27 cellular contexts compared by ENCODE assay signal in genomic region chr4:85107553-85107952, GRCh38.
DNase-seq lines count a peak whose midpoint lies in the region; TF ChIP-seq lines count a peak whose summit lies in the region.
"Had no signal": no experiment of that assay in that cellular context is flagged by ENCODE, and none has a peak within 500 bp of the region (broad histone marks: within the 10 kb centered on the region; RNA-seq: fewer than 3 reads in every experiment).

No MANE protein-coding gene starts in this region.

- no peak overlapping the region for H3K4me3 Mint-ChIP-seq in MCF 10A (ENCODE audit: unreplicated experiment)
- H3K4me3 Mint-ChIP-seq: activated T-cell treated with anti-CD3 and anti-CD28 coated beads, Interleukin-2, amount 50 U/mL, for 72 hours; brain; CD8-positive, alpha-beta T cell; endodermal cell; nephron progenitor cell; stimulated activated naive B cell treated with anti-CD40 and anti-IgM and Interleukin-4, amounts not matched to agents 10 μg/mL and 1 μg/mL and 100 μg/mL, for 72 hours had no signal

- CTCF ChIA-PET in MCF 10A (lab: Yijun Ruan, JAX), result interaction anchor here (0.5 to 2.4 kb wide), 4 partner anchors 23 to 689 kb away, joined by 3 to 8 read pairs (median 3); no protein-coding TSS in a partner anchor

- no peaks in the 10 kb centered on the region for H3K36me3 Mint-ChIP-seq in MCF 10A (ENCODE audit: insufficient read depth, unreplicated experiment)
- H3K36me3 Mint-ChIP-seq: brain; CD8-positive, alpha-beta T cell; stimulated activated naive B cell treated with anti-CD40 and anti-IgM and Interleukin-4, amounts not matched to agents 10 μg/mL and 1 μg/mL and 100 μg/mL, for 72 hours had no signal

- peaks cover 2% of the 10 kb centered on the region for H3K4me1 Mint-ChIP-seq in MCF 10A (ENCODE audit: insufficient read depth, unreplicated experiment)
- H3K4me1 Mint-ChIP-seq: nephron progenitor cell; stimulated activated naive B cell treated with anti-CD40 and anti-IgM and Interleukin-4, amounts not matched to agents 10 μg/mL and 1 μg/mL and 100 μg/mL, for 72 hours had no signal

- in situ Hi-C loops in KBM-7 (cut with MboI; ENCODE audit: low pct_unique_long_range_greater_than_20kb, low sequenced_read_pairs), result no loop called here

- POLR2A ChIA-PET in MCF 10A (lab: Yijun Ruan, JAX), result interaction anchor here (0.5 to 0.6 kb wide), 2 partner anchors 443 to 799 kb away, joined by 3 to 5 read pairs; no protein-coding TSS in a partner anchor

- H3K9me3 Mint-ChIP-seq in MCF 10A (ENCODE audit: unreplicated experiment), result no peaks in the 10 kb centered on the region
- H3K9me3 Mint-ChIP-seq: endodermal cell had no signal

- no TSS peak for BruUV-seq in MCF 10A (replicated peaks; lab: Mats Ljungman, UMichigan)

- H3K27me3 Mint-ChIP-seq in MCF 10A (ENCODE audit: insufficient read depth, unreplicated experiment), result no peaks in the 10 kb centered on the region

- no peak overlapping the region for H3K27ac Mint-ChIP-seq in MCF 10A (ENCODE audit: low read depth, unreplicated experiment)
- H3K27ac Mint-ChIP-seq: activated T-cell treated with anti-CD3 and anti-CD28 coated beads, Interleukin-2, amount 50 U/mL, for 72 hours; brain; CD8-positive, alpha-beta T cell; endodermal cell; nephron progenitor cell; stimulated activated naive B cell treated with anti-CD40 and anti-IgM and Interleukin-4, amounts not matched to agents 10 μg/mL and 1 μg/mL and 100 μg/mL, for 72 hours had no signal

- DNase-seq in D341Med (ENCODE audit: low spot score) (peak; percentile 25), NCI-H2196 treated with DMSO at 0.1 percent for 48 hours (lab: John Stamatoyannopoulos, UW; ENCODE audit: unreplicated experiment) (peak; percentile 3), MCF 10A (ENCODE audit: unreplicated experiment) (peak; percentile 36), myocyte (ENCODE audit: low read depth) (peak; percentile 16), Ammon's horn (ENCODE audit: low spot score) (no peak), head of caudate nucleus (no peak), KBM-7 (no peak), midbrain (lab: John Stamatoyannopoulos, UW) (no peak)
- DNase-seq: activated CD4-positive, alpha-beta T cell treated with anti-CD3 and anti-CD28 coated beads, Interleukin-2, amount 50 U/mL, for 1 hour; activated CD4-positive, CD25-positive, alpha-beta regulatory T cell; activated T-cell treated with anti-CD3 and anti-CD28 coated beads, Interleukin-2, amount 50 U/mL, for 72 hours; BE2C; CD8-positive, alpha-beta T cell; cerebellar nuclear complex; dermis blood vessel endothelial cell; DMS 273 treated with DMSO at 0.1 percent for 48 hours; EL; endodermal cell; foreskin fibroblast; KG1; NCI-H1436; NCI-H446 treated with DMSO at 0.1 percent for 48 hours; nephron progenitor cell; stimulated activated naive B cell treated with anti-CD40 and anti-IgM and Interleukin-4, amounts not matched to agents 10 μg/mL and 1 μg/mL and 100 μg/mL, for 72 hours; T-helper 1 cell; upper lobe of left lung had no signal

- no peak for TF ChIP-seq CTCF in MCF 10A (IDR thresholded peaks at IDR 0.05; ENCODE audit: unreplicated experiment)

- intact Hi-C loops in MCF 10A (cut with micrococcal nuclease) (no loop called here), head of caudate nucleus (cut with DNase I) (no loop called here)

Comparison
In these comparisons a context has a peak if more than half of its experiments do, and no peak if none do; other contexts are left out.
1. DNase-seq: peak in D341Med (single experiment), NCI-H2196 treated with DMSO at 0.1 percent for 48 hours (single experiment), MCF 10A (single experiment) and myocyte (single experiment); none in Ammon's horn (single experiment), head of caudate nucleus (0 of 42), KBM-7 (single experiment) and midbrain (single experiment).